ENCODE assay signal across 1 cellular context in the genomic region with DNA sequence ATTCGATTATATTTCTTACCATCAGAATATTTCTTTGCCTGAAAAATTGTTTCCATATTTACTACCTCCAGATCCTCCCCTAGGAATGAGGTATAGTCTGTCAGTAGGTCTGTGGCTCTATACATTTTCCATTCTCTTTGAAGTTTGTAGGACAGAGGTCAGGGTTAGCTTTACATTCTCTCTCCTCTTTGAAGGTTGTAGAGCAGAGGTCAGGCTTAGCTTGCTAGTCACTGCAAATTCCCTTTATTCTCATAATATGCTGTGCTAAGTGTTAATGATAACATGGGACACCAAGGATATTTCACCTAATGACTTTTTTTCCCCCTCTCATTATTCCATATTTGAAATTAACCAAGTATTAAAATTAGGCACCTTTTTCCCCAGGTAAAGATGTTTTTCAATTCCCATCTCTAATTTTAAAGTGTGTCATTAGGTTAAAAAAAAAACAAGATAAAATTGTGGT.
TF ChIP-seq lines count a peak whose summit lies in the region.

No MANE protein-coding gene starts in this region.

TF ChIP-seq in HepG2, 621 proteins besides CTCF, POLR2A, EP300 and RAD21 (continued from another document and continues in another):
- TF ChIP-seq, protein P1, sequence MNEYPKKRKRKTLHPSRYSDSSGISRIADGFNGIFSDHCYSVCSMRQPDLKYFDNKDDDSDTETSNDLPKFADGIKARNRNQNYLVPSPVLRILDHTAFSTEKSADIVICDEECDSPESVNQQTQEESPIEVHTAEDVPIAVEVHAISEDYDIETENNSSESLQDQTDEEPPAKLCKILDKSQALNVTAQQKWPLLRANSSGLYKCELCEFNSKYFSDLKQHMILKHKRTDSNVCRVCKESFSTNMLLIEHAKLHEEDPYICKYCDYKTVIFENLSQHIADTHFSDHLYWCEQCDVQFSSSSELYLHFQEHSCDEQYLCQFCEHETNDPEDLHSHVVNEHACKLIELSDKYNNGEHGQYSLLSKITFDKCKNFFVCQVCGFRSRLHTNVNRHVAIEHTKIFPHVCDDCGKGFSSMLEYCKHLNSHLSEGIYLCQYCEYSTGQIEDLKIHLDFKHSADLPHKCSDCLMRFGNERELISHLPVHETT (CRISPR knock-in tag; conservative IDR thresholded peaks at IDR 0.05): no peak
- TF ChIP-seq, protein P2, sequence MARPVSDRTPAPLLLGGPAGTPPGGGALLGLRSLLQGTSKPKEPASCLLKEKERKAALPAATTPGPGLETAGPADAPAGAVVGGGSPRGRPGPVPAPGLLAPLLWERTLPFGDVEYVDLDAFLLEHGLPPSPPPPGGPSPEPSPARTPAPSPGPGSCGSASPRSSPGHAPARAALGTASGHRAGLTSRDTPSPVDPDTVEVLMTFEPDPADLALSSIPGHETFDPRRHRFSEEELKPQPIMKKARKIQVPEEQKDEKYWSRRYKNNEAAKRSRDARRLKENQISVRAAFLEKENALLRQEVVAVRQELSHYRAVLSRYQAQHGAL (CRISPR knock-in tag; IDR thresholded peaks at IDR 0.05; ENCODE audit: not compliant biosample characterization): no peak
- TF ChIP-seq, protein P3, sequence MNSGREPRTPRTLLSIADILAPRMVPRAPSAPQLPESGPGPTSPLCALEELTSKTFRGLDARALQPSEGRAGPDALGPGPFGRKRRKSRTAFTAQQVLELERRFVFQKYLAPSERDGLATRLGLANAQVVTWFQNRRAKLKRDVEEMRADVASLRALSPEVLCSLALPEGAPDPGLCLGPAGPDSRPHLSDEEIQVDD (CRISPR knock-in tag; IDR thresholded peaks at IDR 0.05; ENCODE audit: borderline replicate concordance): no peak
- TF ChIP-seq ETV5 (CRISPR knock-in tag; IDR thresholded peaks at IDR 0.05; ENCODE audit: borderline replicate concordance) (no peak; the same call in 1 of the 2 replicates), ZNF83 (CRISPR knock-in tag; IDR thresholded peaks at IDR 0.05; ENCODE audit: borderline replicate concordance) (no peak), MTF1 (CRISPR knock-in tag; IDR thresholded peaks at IDR 0.05) (no peak), ZNF256 (CRISPR knock-in tag; conservative IDR thresholded peaks at IDR 0.05) (no peak), TGIF2 (CRISPR knock-in tag; IDR thresholded peaks at IDR 0.05) (no peak), KLF13 (CRISPR knock-in tag; IDR thresholded peaks at IDR 0.05) (no peak), NKX3-1 (CRISPR knock-in tag; IDR thresholded peaks at IDR 0.05) (peak; percentile 37; the same call in 1 of the 2 replicates), ZNF460 (CRISPR knock-in tag; IDR thresholded peaks at IDR 0.05; ENCODE audit: borderline replicate concordance) (no peak), ZNF558 (CRISPR knock-in tag; IDR thresholded peaks at IDR 0.05; ENCODE audit: borderline replicate concordance) (no peak), RBM22 (optimal IDR thresholded peaks at IDR 0.05; ENCODE audit: low read length) (no peak), IKZF1 (IDR thresholded peaks at IDR 0.05) (no peak), ZNF441 (CRISPR knock-in tag; IDR thresholded peaks at IDR 0.05; ENCODE audit: borderline replicate concordance) (no peak), ZNF382 (CRISPR knock-in tag; IDR thresholded peaks at IDR 0.05; ENCODE audit: borderline replicate concordance) (no peak), FOXC1 (CRISPR knock-in tag; IDR thresholded peaks at IDR 0.05; ENCODE audit: borderline replicate concordance) (no peak), ZFAT (CRISPR knock-in tag; conservative IDR thresholded peaks at IDR 0.05) (no peak), ZNF224 (CRISPR knock-in tag; IDR thresholded peaks at IDR 0.05) (no peak), FLYWCH1 (CRISPR knock-in tag; IDR thresholded peaks at IDR 0.05) (no peak), TMF1 (CRISPR knock-in tag; IDR thresholded peaks at IDR 0.05; ENCODE audit: low read depth) (no peak), ZNF672 (CRISPR knock-in tag; IDR thresholded peaks at IDR 0.05) (no peak), ZSCAN20 (CRISPR knock-in tag; IDR thresholded peaks at IDR 0.05; ENCODE audit: borderline replicate concordance) (no peak), ZNF772 (CRISPR knock-in tag; IDR thresholded peaks at IDR 0.05) (no peak), KLF6 (CRISPR knock-in tag; IDR thresholded peaks at IDR 0.05) (no peak), SYNCRIP (IDR thresholded peaks at IDR 0.05; ENCODE audit: insufficient read depth, low read depth, low read length) (no peak), ZFP36L2 (CRISPR knock-in tag; IDR thresholded peaks at IDR 0.05) (no peak), NFIC (IDR thresholded peaks at IDR 0.05; ENCODE audit: low read length) (peak; percentile 87), ZNF33B (CRISPR knock-in tag; IDR thresholded peaks at IDR 0.05) (no peak), HNRNPL (IDR thresholded peaks at IDR 0.05; ENCODE audit: low read depth, low read length) (no peak), REXO4 (CRISPR knock-in tag; IDR thresholded peaks at IDR 0.05; ENCODE audit: borderline replicate concordance) (no peak), ZNF761 (CRISPR knock-in tag; conservative IDR thresholded peaks at IDR 0.05) (no peak), SALL2 (CRISPR knock-in tag; IDR thresholded peaks at IDR 0.05) (no peak), ZEB1 (IDR thresholded peaks at IDR 0.05; ENCODE audit: insufficient replicate concordance, low read depth) (no peak), GZF1 (CRISPR knock-in tag; IDR thresholded peaks at IDR 0.05) (no peak), NFE2L1 (CRISPR knock-in tag; IDR thresholded peaks at IDR 0.05; ENCODE audit: borderline replicate concordance) (no peak), ZNF605 (CRISPR knock-in tag; IDR thresholded peaks at IDR 0.05) (no peak), ARNT (IDR thresholded peaks at IDR 0.05) (no peak), ZNF138 (CRISPR knock-in tag; IDR thresholded peaks at IDR 0.05; ENCODE audit: low read depth) (no peak), ZNF264 (CRISPR knock-in tag; IDR thresholded peaks at IDR 0.05) (peak; percentile 48; the same call in 1 of the 2 replicates), BHLHE40 (IDR thresholded peaks at IDR 0.05; ENCODE audit: low read length) (no peak), ZNF788 (CRISPR knock-in tag; IDR thresholded peaks at IDR 0.05; ENCODE audit: borderline replicate concordance) (no peak), SKI (IDR thresholded peaks at IDR 0.05; ENCODE audit: partially characterized antibody) (peak; percentile 88), NBN (conservative IDR thresholded peaks at IDR 0.05) (no peak), FOXA3 (CRISPR knock-in tag; IDR thresholded peaks at IDR 0.05) (peak; percentile 90), HNRNPK (IDR thresholded peaks at IDR 0.05; ENCODE audit: low read depth, low read length, poor library complexity, severe bottlenecking) (no peak), HMG20A (CRISPR knock-in tag; IDR thresholded peaks at IDR 0.05; ENCODE audit: borderline replicate concordance) (peak; percentile 92; the same call in 1 of the 2 replicates), PAF1 (CRISPR knock-in tag; IDR thresholded peaks at IDR 0.05) (no peak), EEA1 (CRISPR knock-in tag; IDR thresholded peaks at IDR 0.05; ENCODE audit: borderline replicate concordance) (no peak), MAZ (IDR thresholded peaks at IDR 0.05; ENCODE audit: borderline replicate concordance, low read depth, low read length) (no peak), MAZ (CRISPR knock-in tag; IDR thresholded peaks at IDR 0.05; ENCODE audit: low read depth) (no peak), TOPORS (CRISPR knock-in tag; IDR thresholded peaks at IDR 0.05) (no peak), BRD4 (CRISPR knock-in tag; IDR thresholded peaks at IDR 0.05) (no peak), SUZ12 (IDR thresholded peaks at IDR 0.05; ENCODE audit: low read depth, low read length) (no peak)
- TF ChIP-seq, protein P4, sequence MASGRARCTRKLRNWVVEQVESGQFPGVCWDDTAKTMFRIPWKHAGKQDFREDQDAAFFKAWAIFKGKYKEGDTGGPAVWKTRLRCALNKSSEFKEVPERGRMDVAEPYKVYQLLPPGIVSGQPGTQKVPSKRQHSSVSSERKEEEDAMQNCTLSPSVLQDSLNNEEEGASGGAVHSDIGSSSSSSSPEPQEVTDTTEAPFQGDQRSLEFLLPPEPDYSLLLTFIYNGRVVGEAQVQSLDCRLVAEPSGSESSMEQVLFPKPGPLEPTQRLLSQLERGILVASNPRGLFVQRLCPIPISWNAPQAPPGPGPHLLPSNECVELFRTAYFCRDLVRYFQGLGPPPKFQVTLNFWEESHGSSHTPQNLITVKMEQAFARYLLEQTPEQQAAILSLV (CRISPR knock-in tag; IDR thresholded peaks at IDR 0.05; ENCODE audit: borderline replicate concordance): no peak
- TF ChIP-seq, protein P5, sequence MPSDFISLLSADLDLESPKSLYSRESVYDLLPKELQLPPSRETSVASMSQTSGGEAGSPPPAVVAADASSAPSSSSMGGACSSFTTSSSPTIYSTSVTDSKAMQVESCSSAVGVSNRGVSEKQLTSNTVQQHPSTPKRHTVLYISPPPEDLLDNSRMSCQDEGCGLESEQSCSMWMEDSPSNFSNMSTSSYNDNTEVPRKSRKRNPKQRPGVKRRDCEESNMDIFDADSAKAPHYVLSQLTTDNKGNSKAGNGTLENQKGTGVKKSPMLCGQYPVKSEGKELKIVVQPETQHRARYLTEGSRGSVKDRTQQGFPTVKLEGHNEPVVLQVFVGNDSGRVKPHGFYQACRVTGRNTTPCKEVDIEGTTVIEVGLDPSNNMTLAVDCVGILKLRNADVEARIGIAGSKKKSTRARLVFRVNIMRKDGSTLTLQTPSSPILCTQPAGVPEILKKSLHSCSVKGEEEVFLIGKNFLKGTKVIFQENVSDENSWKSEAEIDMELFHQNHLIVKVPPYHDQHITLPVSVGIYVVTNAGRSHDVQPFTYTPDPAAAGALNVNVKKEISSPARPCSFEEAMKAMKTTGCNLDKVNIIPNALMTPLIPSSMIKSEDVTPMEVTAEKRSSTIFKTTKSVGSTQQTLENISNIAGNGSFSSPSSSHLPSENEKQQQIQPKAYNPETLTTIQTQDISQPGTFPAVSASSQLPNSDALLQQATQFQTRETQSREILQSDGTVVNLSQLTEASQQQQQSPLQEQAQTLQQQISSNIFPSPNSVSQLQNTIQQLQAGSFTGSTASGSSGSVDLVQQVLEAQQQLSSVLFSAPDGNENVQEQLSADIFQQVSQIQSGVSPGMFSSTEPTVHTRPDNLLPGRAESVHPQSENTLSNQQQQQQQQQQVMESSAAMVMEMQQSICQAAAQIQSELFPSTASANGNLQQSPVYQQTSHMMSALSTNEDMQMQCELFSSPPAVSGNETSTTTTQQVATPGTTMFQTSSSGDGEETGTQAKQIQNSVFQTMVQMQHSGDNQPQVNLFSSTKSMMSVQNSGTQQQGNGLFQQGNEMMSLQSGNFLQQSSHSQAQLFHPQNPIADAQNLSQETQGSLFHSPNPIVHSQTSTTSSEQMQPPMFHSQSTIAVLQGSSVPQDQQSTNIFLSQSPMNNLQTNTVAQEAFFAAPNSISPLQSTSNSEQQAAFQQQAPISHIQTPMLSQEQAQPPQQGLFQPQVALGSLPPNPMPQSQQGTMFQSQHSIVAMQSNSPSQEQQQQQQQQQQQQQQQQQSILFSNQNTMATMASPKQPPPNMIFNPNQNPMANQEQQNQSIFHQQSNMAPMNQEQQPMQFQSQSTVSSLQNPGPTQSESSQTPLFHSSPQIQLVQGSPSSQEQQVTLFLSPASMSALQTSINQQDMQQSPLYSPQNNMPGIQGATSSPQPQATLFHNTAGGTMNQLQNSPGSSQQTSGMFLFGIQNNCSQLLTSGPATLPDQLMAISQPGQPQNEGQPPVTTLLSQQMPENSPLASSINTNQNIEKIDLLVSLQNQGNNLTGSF (CRISPR knock-in tag; IDR thresholded peaks at IDR 0.05): no peak
- TF ChIP-seq, protein P6, sequence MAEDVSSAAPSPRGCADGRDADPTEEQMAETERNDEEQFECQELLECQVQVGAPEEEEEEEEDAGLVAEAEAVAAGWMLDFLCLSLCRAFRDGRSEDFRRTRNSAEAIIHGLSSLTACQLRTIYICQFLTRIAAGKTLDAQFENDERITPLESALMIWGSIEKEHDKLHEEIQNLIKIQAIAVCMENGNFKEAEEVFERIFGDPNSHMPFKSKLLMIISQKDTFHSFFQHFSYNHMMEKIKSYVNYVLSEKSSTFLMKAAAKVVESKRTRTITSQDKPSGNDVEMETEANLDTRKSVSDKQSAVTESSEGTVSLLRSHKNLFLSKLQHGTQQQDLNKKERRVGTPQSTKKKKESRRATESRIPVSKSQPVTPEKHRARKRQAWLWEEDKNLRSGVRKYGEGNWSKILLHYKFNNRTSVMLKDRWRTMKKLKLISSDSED (CRISPR knock-in tag; IDR thresholded peaks at IDR 0.05): no peak
- TF ChIP-seq, protein P7, sequence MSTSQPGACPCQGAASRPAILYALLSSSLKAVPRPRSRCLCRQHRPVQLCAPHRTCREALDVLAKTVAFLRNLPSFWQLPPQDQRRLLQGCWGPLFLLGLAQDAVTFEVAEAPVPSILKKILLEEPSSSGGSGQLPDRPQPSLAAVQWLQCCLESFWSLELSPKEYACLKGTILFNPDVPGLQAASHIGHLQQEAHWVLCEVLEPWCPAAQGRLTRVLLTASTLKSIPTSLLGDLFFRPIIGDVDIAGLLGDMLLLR (CRISPR knock-in tag; IDR thresholded peaks at IDR 0.05): no peak
- TF ChIP-seq, protein P8, sequence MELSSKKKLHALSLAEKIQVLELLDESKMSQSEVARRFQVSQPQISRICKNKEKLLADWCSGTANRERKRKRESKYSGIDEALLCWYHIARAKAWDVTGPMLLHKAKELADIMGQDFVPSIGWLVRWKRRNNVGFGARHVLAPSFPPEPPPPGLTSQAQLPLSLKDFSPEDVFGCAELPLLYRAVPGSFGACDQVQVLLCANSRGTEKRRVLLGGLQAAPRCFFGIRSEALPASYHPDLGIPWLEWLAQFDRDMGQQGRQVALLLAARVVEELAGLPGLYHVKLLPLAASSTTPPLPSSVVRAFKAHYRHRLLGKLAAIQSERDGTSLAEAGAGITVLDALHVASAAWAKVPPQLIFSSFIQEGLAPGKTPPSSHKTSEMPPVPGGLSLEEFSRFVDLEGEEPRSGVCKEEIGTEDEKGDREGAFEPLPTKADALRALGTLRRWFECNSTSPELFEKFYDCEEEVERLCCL (CRISPR knock-in tag; IDR thresholded peaks at IDR 0.05; ENCODE audit: borderline replicate concordance): no peak
- TF ChIP-seq, protein P9, sequence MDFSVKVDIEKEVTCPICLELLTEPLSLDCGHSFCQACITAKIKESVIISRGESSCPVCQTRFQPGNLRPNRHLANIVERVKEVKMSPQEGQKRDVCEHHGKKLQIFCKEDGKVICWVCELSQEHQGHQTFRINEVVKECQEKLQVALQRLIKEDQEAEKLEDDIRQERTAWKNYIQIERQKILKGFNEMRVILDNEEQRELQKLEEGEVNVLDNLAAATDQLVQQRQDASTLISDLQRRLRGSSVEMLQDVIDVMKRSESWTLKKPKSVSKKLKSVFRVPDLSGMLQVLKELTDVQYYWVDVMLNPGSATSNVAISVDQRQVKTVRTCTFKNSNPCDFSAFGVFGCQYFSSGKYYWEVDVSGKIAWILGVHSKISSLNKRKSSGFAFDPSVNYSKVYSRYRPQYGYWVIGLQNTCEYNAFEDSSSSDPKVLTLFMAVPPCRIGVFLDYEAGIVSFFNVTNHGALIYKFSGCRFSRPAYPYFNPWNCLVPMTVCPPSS (IDR thresholded peaks at IDR 0.05): no peak
